ENCODE assay signal across 20 cellular contexts in the genomic region with DNA sequence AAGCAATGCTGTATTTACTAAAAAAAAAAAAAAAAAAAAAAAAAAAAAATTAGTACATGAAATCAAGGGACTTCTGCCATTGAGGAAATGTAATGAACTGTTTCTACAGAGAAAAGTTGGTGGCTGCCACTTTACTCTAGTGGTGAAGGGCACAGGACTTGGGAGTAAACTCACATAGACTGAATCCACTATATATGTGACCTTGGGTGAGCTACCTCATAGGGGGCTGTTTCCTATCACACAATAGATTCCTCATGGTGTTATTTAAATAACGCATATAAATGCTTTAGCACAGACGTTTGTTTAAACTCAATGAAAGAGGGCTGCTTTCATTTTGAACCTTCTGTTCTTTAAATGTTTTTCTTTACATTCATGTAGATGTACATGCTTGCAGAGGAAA. TPM values are rescaled to one million over a fixed set of nuclear protein-coding genes. Genes with fewer than 3 reads are reported as not detected.
DNase-seq lines count a peak whose midpoint lies in the region; ATAC-seq, FAIRE-seq and TF ChIP-seq lines count a peak whose summit lies in the region.
"Had no signal": no experiment of that assay in that cellular context is flagged by ENCODE, and none has a peak within 500 bp of the region (broad histone marks: within the 10 kb centered on the region; RNA-seq: fewer than 3 reads in every experiment).

No MANE protein-coding gene starts in this region.

- H2AK5ac ChIP-seq in H1 (ENCODE audit: low read depth, low read length) = no peak overlapping the region

- H3K4me2 ChIP-seq in GM23338 (peak overlapping the region; percentile 9; the same call in 1 of the 2 replicates), H1 (ENCODE audit: insufficient read depth in 1 of 2, low read depth in 2 of 2, low read length in 2 of 2) (no peak overlapping the region)
- H3K4me2 ChIP-seq: A549 had no signal

- 35% methylated on average over 2 of the region's 2 CpGs; no CpG with 5 or more reads in 1 of the 2 experiments for WGBS in H1 (ENCODE audit: extremely low coverage in 1 of 2, insufficient coverage in 1 of 2, insufficient read length in 1 of 2, insufficient replicate concordance in 2 of 2, low coverage in 1 of 2, low lambda C conversion rate in 2 of 2, missing lambda C conversion rate in 1 of 2), 2 experiments

- no peak overlapping the region for H2BK12ac ChIP-seq in H1 (ENCODE audit: low read depth, low read length)

- no peaks in the 10 kb centered on the region for H3K79me1 ChIP-seq in H1 (ENCODE audit: low read depth, low read length)

- H2BK15ac ChIP-seq in H1 (ENCODE audit: low read length) = no peak overlapping the region

- H2AFZ ChIP-seq in GM23338 (no peak overlapping the region), H1 (ENCODE audit: low read length) (no peak overlapping the region)

- peak; percentile 74 for ATAC-seq in GM23338
- no peak for ATAC-seq in HG03460 (IDR thresholded peaks at IDR 0.05; ENCODE audit: unreplicated experiment)
- ATAC-seq: A549 had no signal

- TF ChIP-seq CTCF in GM23338 (conservative IDR thresholded peaks at IDR 0.05; ENCODE audit: low read depth in 2 of 2) (no peak), H1 (IDR thresholded peaks at IDR 0.05; ENCODE audit: control extremely low read depth in 1 of 3, insufficient read depth in 1 of 3, low read depth in 1 of 3, low read length in 3 of 3) (no peak)

- no peak overlapping the region for H3K27ac Mint-ChIP-seq in GM23338
- H3K27ac Mint-ChIP-seq: CD4-positive, alpha-beta T cell had no signal

- no peak for TF ChIP-seq EP300 in H1 (IDR thresholded peaks at IDR 0.05; ENCODE audit: borderline replicate concordance in 1 of 2, low read depth in 2 of 2, low read length in 2 of 2)

- TF ChIP-seq POLR2A in H1 (IDR thresholded peaks at IDR 0.05; ENCODE audit: control extremely low read depth in 1 of 2, low read depth in 2 of 2, low read length in 2 of 2) = no peak

- H3K56ac ChIP-seq in H1 (replicated peaks; ENCODE audit: insufficient read length, low read depth, low read length) = no peak overlapping the region

- 0 out of 2 replicates have a peak overlapping the region, but pooled peaks have one; percentile 1 for H3K27ac ChIP-seq in GM23338 (ENCODE audit: low read depth)
- H3K27ac ChIP-seq in HUES6 (ENCODE audit: low read depth, low read length) = peak overlapping the region; percentile 55; the same call in 1 of the 2 replicates
- H3K27ac ChIP-seq in H1 (ENCODE audit: low read depth, low read length) = no peak overlapping the region
- H3K27ac ChIP-seq: 22Rv1, A549, C4-2B had no signal

- H2BK120ac ChIP-seq in H1 (replicated peaks; ENCODE audit: low read depth, low read length) = no peak overlapping the region

- H3K14ac ChIP-seq in H1 (ENCODE audit: insufficient read length) = no peak overlapping the region

- no peak overlapping the region for H3K4ac ChIP-seq in H1 (replicated peaks; ENCODE audit: insufficient read length, low read depth, low read length)

- H3K36me3 Mint-ChIP-seq in GM23338 (ENCODE audit: low read depth) = peaks cover 28% of the 10 kb centered on the region; the same call in 2 of the 3 replicates

- H3K27me3 ChIP-seq in GM23338 (ENCODE audit: insufficient read depth) (no peaks in the 10 kb centered on the region), HUES6 (ENCODE audit: control insufficient read depth, insufficient read depth, low read length) (no peaks in the 10 kb centered on the region), H1 (replicated peaks in 1 of 4; ENCODE audit: control insufficient read depth in 3 of 4, extremely low read depth in 1 of 4, insufficient read depth in 3 of 4, low read length in 3 of 4) (no peaks in the 10 kb centered on the region)

- TF ChIP-seq RAD21 in H1 (IDR thresholded peaks at IDR 0.05 in 1 of 2, conservative IDR thresholded peaks at IDR 0.05 in 1 of 2; ENCODE audit: low read depth in 2 of 2, low read length in 2 of 2) = no peak

- H2BK20ac ChIP-seq in H1 (ENCODE audit: low read length) = no peak overlapping the region

- no peak overlapping the region for H3K4me3 ChIP-seq in GM23338
- H3K4me3 ChIP-seq in HUES6 (ENCODE audit: low read depth, low read length) = no peak overlapping the region
- no peak overlapping the region for H3K4me3 ChIP-seq in H1 (ENCODE audit: extremely low read depth in 1 of 4, insufficient read depth in 2 of 4, low read depth in 3 of 4, low read length in 4 of 4)
- H3K4me3 ChIP-seq: A549 had no signal

- no peaks in the 10 kb centered on the region for H3F3A ChIP-seq in GM23338 (replicated peaks; ENCODE audit: low read depth)

- H3K36me3 ChIP-seq in GM23338 (ENCODE audit: insufficient read depth) (peaks cover 5% of the 10 kb centered on the region; the same call in 1 of the 2 replicates), HUES6 (ENCODE audit: control insufficient read depth, insufficient read depth, low read length) (no peaks in the 10 kb centered on the region), H1 (ENCODE audit: control insufficient read depth in 2 of 4, insufficient read depth in 4 of 4, low read length in 3 of 4) (no peaks in the 10 kb centered on the region)

- H3K9me3 Mint-ChIP-seq in GM23338 = peaks cover 37% of the 10 kb centered on the region

- CTCF ChIA-PET in H1 (lab: Charles Lee; ENCODE audit: partially characterized antibody) = interaction anchor here (1.7 kb wide), 1 partner anchor 9 kb away, joined by 5 read pairs; no protein-coding TSS in a partner anchor

- peaks cover 12% of the 10 kb centered on the region for H3K27me3 Mint-ChIP-seq in GM23338 (ENCODE audit: insufficient read depth, low read depth, poor library complexity)

- no peak overlapping the region for H3K23ac ChIP-seq in H1 (ENCODE audit: insufficient read length)

- DNase-seq in GM23338 (ENCODE audit: low spot score) (peak; percentile 43), H1 (ENCODE audit: low read depth in 1 of 2, low spot score in 2 of 2) (no peak), iPS-NIHi7 (ENCODE audit: extremely low spot score) (peak; percentile 24), NCI-H1694 treated with DMSO at 0.1 percent for 48 hours (lab: John Stamatoyannopoulos, UW) (no peak), RKO (ENCODE audit: low spot score) (no peak)
- DNase-seq: AML-193; Caco-2; CD4-positive, alpha-beta T cell; GOT3; HCEC 1CT; IMR-90; KBM-7 had no signal

- no peak overlapping the region for H2BK5ac ChIP-seq in H1 (ENCODE audit: low read depth, low read length)

- H3K79me2 ChIP-seq in GM23338 (replicated peaks; ENCODE audit: insufficient read depth) (no peaks in the 10 kb centered on the region), H1 (ENCODE audit: control insufficient read depth in 1 of 2, insufficient read depth in 2 of 2, low read length in 2 of 2) (no peaks in the 10 kb centered on the region)

- H3K4me1 ChIP-seq in GM23338 (ENCODE audit: insufficient read depth) (peaks cover 21% of the 10 kb centered on the region), HUES6 (ENCODE audit: control insufficient read depth, insufficient read depth, low read length) (peaks cover 15% of the 10 kb centered on the region), H1 (replicated peaks in 1 of 4; ENCODE audit: control insufficient read depth in 3 of 4, insufficient read depth in 4 of 4, low read length in 3 of 4) (peaks cover 0 to 5% (median 0%) of the 10 kb centered on the region in 4 experiments; a peak in 2 of 7 replicates)
- H3K4me1 ChIP-seq: A549, Caco-2 had no signal

- peaks cover 19% of the 10 kb centered on the region; the same call in 2 of the 3 replicates for H3K4me1 Mint-ChIP-seq in GM23338

- no peak overlapping the region for H4K91ac ChIP-seq in H1 (replicated peaks; ENCODE audit: insufficient read length, low read length)

- H3K9me2 ChIP-seq in GM23338 (ENCODE audit: insufficient read depth) = no peaks in the 10 kb centered on the region

- POLR2A ChIA-PET in H1 (lab: Charles Lee; ENCODE audit: partially characterized antibody) = interaction anchor here (0.9 kb wide), 1 partner anchor 10 kb away, joined by 3 read pairs; no protein-coding TSS in a partner anchor

- no peak for FAIRE-seq in H1 (lab: Jason Lieb, UNC)
- FAIRE-seq: A549, D721Med, G401.6, GM12891 had no signal

- no peak overlapping the region for H3K4me3 Mint-ChIP-seq in GM23338
- H3K4me3 Mint-ChIP-seq: CD4-positive, alpha-beta T cell had no signal

- H3K18ac ChIP-seq in H1 (ENCODE audit: extremely low read depth, low read length) = no peak overlapping the region

- no peak overlapping the region for H4K5ac ChIP-seq in H1 (ENCODE audit: insufficient read length, low read depth, low read length)

- H4K20me1 ChIP-seq in GM23338 (replicated peaks; ENCODE audit: insufficient read depth) = no peaks in the 10 kb centered on the region
- H4K20me1 ChIP-seq in H1 (replicated peaks in 1 of 2; ENCODE audit: control insufficient read depth in 1 of 2, insufficient read depth in 2 of 2, low read length in 2 of 2) = no peaks in the 10 kb centered on the region

- H4K8ac ChIP-seq in H1 (ENCODE audit: extremely low read depth, insufficient read depth, low read length) = no peak overlapping the region

- peaks cover 15% of the 10 kb centered on the region; the same call in 1 of the 2 replicates for H3K9me3 ChIP-seq in HUES6 (ENCODE audit: control insufficient read depth, insufficient read depth, low read depth, low read length)
- peaks cover 0 to 4% of the 10 kb centered on the region in 2 experiments; a peak in 1 of 4 replicates for H3K9me3 ChIP-seq in H1 (ENCODE audit: insufficient read depth in 2 of 2, low read depth in 1 of 2, low read length in 1 of 2)

- H3K9ac ChIP-seq in HUES6 (ENCODE audit: low read length) = no peak overlapping the region
- no peak overlapping the region for H3K9ac ChIP-seq in H1 (replicated peaks in 1 of 4; ENCODE audit: extremely low read depth in 1 of 4, low read depth in 3 of 4, low read length in 3 of 4)

- no peaks in the 10 kb centered on the region; the same call in 1 of the 2 replicates for H3K23me2 ChIP-seq in H1 (ENCODE audit: low read depth, low read length)

RNA-seq across cellular contexts. Expression of gene TERC, which starts 25.8 kb away (rescaled TPM):
- 206 and 432 TPM in 2 replicates for total RNA-seq in GM23338 (2014; rRNA removed; shearing (Covaris generic))
- polyA plus RNA-seq in GM23338 (2016; fragmentation: Nextera tagmentation; extraction: Ambion mirVana) (1.7 and 2.4 TPM in 2 replicates), H1 (2011; rRNA removed) (2.3 and 5.4 TPM in 2 replicates)
- 14.0 and 17.0 TPM in 2 replicates for total RNA-seq in H1 (2021; fragmentation: NEBNext Ultra II Directional; extraction: Animal tissue kit (Norgen Biotek cat#: 25700))
- polyA plus RNA-seq in H1 (2011; cell fraction: cytosol; rRNA removed) = 1.5 TPM
- polyA plus RNA-seq in H1 (2011; cell fraction: nucleus; rRNA removed) = 8.6 TPM
- polyA plus RNA-seq in H1 (2012, experiment 1 of 2) = 0.50 TPM in 1 of 4 replicates, not detected in the others
- polyA plus RNA-seq in H1 (2012, experiment 2 of 2) = not detected
- 0.65 TPM for polyA plus RNA-seq in H1 (2013, experiment 1 of 2)
- 0.87 TPM for polyA plus RNA-seq in H1 (2013, experiment 2 of 2)
- polyA minus RNA-seq in H1 (2011; rRNA and poly(A)+ RNA removed) = 7.1 and 10.0 TPM in 2 replicates
- polyA minus RNA-seq in H1 (2011; cell fraction: cytosol; rRNA and poly(A)+ RNA removed) = 152 TPM
- polyA minus RNA-seq in H1 (2011; cell fraction: nucleus; rRNA and poly(A)+ RNA removed) = 326 TPM
- polyA plus RNA-seq: IMR-90 had no signal

RNA-seq across cellular contexts. Expression of gene ACTRT3, which starts 30.3 kb away (rescaled TPM):
- total RNA-seq in GM23338 (2014; rRNA removed; shearing (Covaris generic)) = 5.2 and 6.4 TPM in 2 replicates
- polyA plus RNA-seq in GM23338 (2016; fragmentation: Nextera tagmentation; extraction: Ambion mirVana) = 2.0 and 2.9 TPM in 2 replicates
- total RNA-seq in H1 (2021; fragmentation: NEBNext Ultra II Directional; extraction: Animal tissue kit (Norgen Biotek cat#: 25700)) = 5.9 and 7.1 TPM in 2 replicates
- 3.0 and 3.4 TPM in 2 replicates for polyA plus RNA-seq in H1 (2011; rRNA removed)
- 3.7 TPM for polyA plus RNA-seq in H1 (2011; cell fraction: cytosol; rRNA removed)
- 2.8 TPM for polyA plus RNA-seq in H1 (2011; cell fraction: nucleus; rRNA removed)
- polyA plus RNA-seq in H1 (2012, experiment 1 of 2) = 4.5 to 5.9 TPM (median 4.8 TPM) in 4 replicates
- polyA plus RNA-seq in H1 (2012, experiment 2 of 2) = 1.4 TPM
- polyA plus RNA-seq in H1 (2013, experiment 1 of 2) = 3.0 TPM
- polyA plus RNA-seq in H1 (2013, experiment 2 of 2) = 3.0 TPM
- polyA minus RNA-seq in H1 (2011; rRNA and poly(A)+ RNA removed) = 7.5 and 9.0 TPM in 2 replicates
- 1.1 TPM for polyA minus RNA-seq in H1 (2011; cell fraction: cytosol; rRNA and poly(A)+ RNA removed)
- polyA minus RNA-seq in H1 (2011; cell fraction: nucleus; rRNA and poly(A)+ RNA removed) = 6.1 TPM
- total RNA-seq: Caco-2; CD4-positive, alpha-beta T cell had no signal

RNA-seq across cellular contexts. Expression of gene MYNN, which starts 34.1 kb away (rescaled TPM):
- total RNA-seq in GM23338 (2014; rRNA removed; shearing (Covaris generic)) = 19.4 and 20.6 TPM in 2 replicates
- 10.8 and 14.2 TPM in 2 replicates for polyA plus RNA-seq in GM23338 (2016; fragmentation: Nextera tagmentation; extraction: Ambion mirVana)
- total RNA-seq in H1 (2021; fragmentation: NEBNext Ultra II Directional; extraction: Animal tissue kit (Norgen Biotek cat#: 25700)) = 13.9 and 15.2 TPM in 2 replicates
- polyA plus RNA-seq in H1 (2011; rRNA removed) = 3.6 and 7.3 TPM in 2 replicates
- polyA plus RNA-seq in H1 (2011; cell fraction: cytosol; rRNA removed) = 8.8 TPM
- polyA plus RNA-seq in H1 (2011; cell fraction: nucleus; rRNA removed) = 6.2 TPM
- 10.1 to 14.0 TPM (median 11.3 TPM) in 4 replicates for polyA plus RNA-seq in H1 (2012, experiment 1 of 2)
- 0.71 TPM for polyA plus RNA-seq in H1 (2012, experiment 2 of 2)
- polyA plus RNA-seq in H1 (2013, experiment 1 of 2) = 11.6 TPM
- 10.1 TPM for polyA plus RNA-seq in H1 (2013, experiment 2 of 2)
- polyA minus RNA-seq in H1 (2011; rRNA and poly(A)+ RNA removed) = 18.1 and 36.8 TPM in 2 replicates
- polyA minus RNA-seq in H1 (2011; cell fraction: cytosol; rRNA and poly(A)+ RNA removed) = 12.3 TPM
- polyA minus RNA-seq in H1 (2011; cell fraction: nucleus; rRNA and poly(A)+ RNA removed) = 19.1 TPM

Comparison
In these comparisons a context has a peak if more than half of its experiments do, and no peak if none do; other contexts are left out.
1. DNase-seq: peak in GM23338 (single experiment) and iPS-NIHi7 (single experiment); none in H1 (0 of 2), NCI-H1694 treated with DMSO at 0.1 percent for 48 hours (single experiment) and RKO (single experiment).
2. RNA of gene TERC, which starts 25.8 kb away (total RNA-seq): 206 to 432 TPM in GM23338; 14.0 to 17.0 TPM in H1; every median in the first group is over 10 times any median in the second.